Comparison of ENCODE assay signal across 18 cellular contexts in the genomic region with DNA sequence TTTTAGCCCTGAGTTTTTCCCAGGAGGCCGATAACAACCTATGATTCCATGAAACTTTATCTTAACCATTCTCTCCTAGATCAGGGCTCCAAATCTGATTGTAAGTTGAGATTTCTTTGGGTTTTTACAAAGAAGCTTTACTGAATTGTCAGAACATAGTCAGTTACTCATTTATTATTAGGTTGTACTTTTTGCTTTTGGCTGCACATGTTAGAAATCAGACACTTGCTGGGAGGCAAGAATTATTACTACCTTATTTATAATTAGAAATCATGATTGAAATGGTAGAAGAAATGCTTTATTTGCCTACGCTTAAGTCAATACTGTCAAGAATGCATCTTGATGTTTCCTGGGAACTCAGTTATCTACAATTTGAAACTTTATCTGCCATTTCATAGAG.
DNase-seq lines count a peak whose midpoint lies in the region; ATAC-seq, FAIRE-seq and TF ChIP-seq lines count a peak whose summit lies in the region.
"Had no signal": no experiment of that assay in that cellular context is flagged by ENCODE, and none has a peak within 500 bp of the region (broad histone marks: within the 10 kb centered on the region; RNA-seq: fewer than 3 reads in every experiment).

No MANE protein-coding gene starts in this region.

- H3K36me3 ChIP-seq in CD4-positive, alpha-beta memory T cell (ENCODE audit: insufficient read depth, low read length) = peaks cover 21% of the 10 kb centered on the region
- no peaks in the 10 kb centered on the region for H3K36me3 ChIP-seq in astrocyte (ENCODE audit: insufficient read depth, low read length)
- H3K36me3 ChIP-seq: pancreas, thyroid gland had no signal

- no peaks in the 10 kb centered on the region for H4K20me1 ChIP-seq in astrocyte (ENCODE audit: insufficient read depth, low read length)

- H3K9me3 Mint-ChIP-seq in CD4-positive, alpha-beta memory T cell = no peaks in the 10 kb centered on the region
- H3K9me3 Mint-ChIP-seq in HFFc6 = no peaks in the 10 kb centered on the region; the same call in 1 of the 2 replicates
- H3K9me3 Mint-ChIP-seq in astrocyte (ENCODE audit: unreplicated experiment) = peaks cover 4% of the 10 kb centered on the region
- no peaks in the 10 kb centered on the region for H3K9me3 Mint-ChIP-seq in natural killer cell
- H3K9me3 Mint-ChIP-seq: stimulated activated memory B cell treated with anti-CD40 and anti-IgM and Interleukin-4, amounts not matched to agents 10 μg/mL and 1 μg/mL and 100 μg/mL, for 72 hours had no signal

- H3K27me3 Mint-ChIP-seq in CD4-positive, alpha-beta memory T cell = no peaks in the 10 kb centered on the region
- H3K27me3 Mint-ChIP-seq in HFFc6 (ENCODE audit: insufficient read depth) (no peaks in the 10 kb centered on the region), astrocyte (ENCODE audit: low read depth, unreplicated experiment) (no peaks in the 10 kb centered on the region), natural killer cell (ENCODE audit: low read depth in 2 of 2) (no peaks in the 10 kb centered on the region)
- H3K27me3 Mint-ChIP-seq: activated CD8-positive, alpha-beta memory T cell treated with anti-CD3 and anti-CD28 coated beads, Interleukin-2, amount 10 ng/mL, durations not matched to agents 7 days and 5 days; stimulated activated memory B cell treated with anti-CD40 and anti-IgM and Interleukin-4, amounts not matched to agents 10 μg/mL and 1 μg/mL and 100 μg/mL, for 72 hours had no signal

- no peak overlapping the region for H3K4me3 Mint-ChIP-seq in CD4-positive, alpha-beta memory T cell
- H3K4me3 Mint-ChIP-seq in HFFc6 = no peak overlapping the region
- no peak overlapping the region for H3K4me3 Mint-ChIP-seq in astrocyte (ENCODE audit: unreplicated experiment)
- H3K4me3 Mint-ChIP-seq in natural killer cell = no peak overlapping the region
- H3K4me3 Mint-ChIP-seq: activated CD8-positive, alpha-beta memory T cell treated with anti-CD3 and anti-CD28 coated beads, Interleukin-2, amount 10 ng/mL, durations not matched to agents 7 days and 5 days; stimulated activated memory B cell treated with anti-CD40 and anti-IgM and Interleukin-4, amounts not matched to agents 10 μg/mL and 1 μg/mL and 100 μg/mL, for 72 hours had no signal

- peaks cover 28 to 67% of the 10 kb centered on the region in 2 donors for H3K36me3 Mint-ChIP-seq in CD4-positive, alpha-beta memory T cell
- H3K36me3 Mint-ChIP-seq in HFFc6 (ENCODE audit: low read depth) (peaks cover 28% of the 10 kb centered on the region), astrocyte (ENCODE audit: low read depth, unreplicated experiment) (no peaks in the 10 kb centered on the region), natural killer cell (peaks cover 4% of the 10 kb centered on the region)

- H3K4me1 Mint-ChIP-seq in CD4-positive, alpha-beta memory T cell = peaks cover 60 to 93% (median 75%) of the 10 kb centered on the region in 4 donors
- H3K4me1 Mint-ChIP-seq in HFFc6 (ENCODE audit: low read depth) (peaks cover 92% of the 10 kb centered on the region), astrocyte (ENCODE audit: low read depth, unreplicated experiment) (peaks cover 52% of the 10 kb centered on the region), natural killer cell (peaks cover 76 to 77% of the 10 kb centered on the region in 2 donors)

- no peak for TF ChIP-seq CTCF in HFFc6 (IDR thresholded peaks at IDR 0.05)
- no peak for TF ChIP-seq CTCF in astrocyte (IDR thresholded peaks at IDR 0.05; ENCODE audit: insufficient read depth, low read depth, low read length)
- no peak for TF ChIP-seq CTCF in natural killer cell (IDR thresholded peaks at IDR 0.05)

- POLR2A ChIA-PET in CD4-positive, alpha-beta memory T cell (lab: Charles Lee; ENCODE audit: partially characterized antibody) = interaction anchor here (0.7 to 0.9 kb wide), 3 partner anchors 12 to 70 kb away, joined by 3 read pairs; no protein-coding TSS in a partner anchor

- intact Hi-C loops in CD4-positive, alpha-beta memory T cell (cut with micrococcal nuclease) = loop anchor here (5.0 kb wide), 1 partner anchor 40 kb away; no protein-coding TSS in a partner anchor
- intact Hi-C loops in natural killer cell (cut with micrococcal nuclease) = no loop called here

- peaks cover 92% of the 10 kb centered on the region for H3K4me1 ChIP-seq in CD4-positive, alpha-beta memory T cell (ENCODE audit: insufficient read depth, low read length)
- peaks cover 20% of the 10 kb centered on the region for H3K4me1 ChIP-seq in astrocyte (ENCODE audit: insufficient read depth, low read length)

- no peak for ATAC-seq in natural killer cell
- ATAC-seq: activated CD4-positive, CD25-positive, alpha-beta regulatory T cell treated with anti-CD3 and anti-CD28 coated beads, Interleukin-2, amount 50 U/mL, for 24 hours; activated CD8-positive, alpha-beta memory T cell treated with anti-CD3 and anti-CD28 coated beads, Interleukin-2, amount 10 ng/mL, durations not matched to agents 7 days and 5 days; stimulated activated memory B cell treated with anti-CD40 and anti-IgM and Interleukin-4, amounts not matched to agents 10 μg/mL and 1 μg/mL and 100 μg/mL, for 72 hours had no signal

- FAIRE-seq in astrocyte (lab: Jason Lieb, UNC) (no peak), frontal cortex (lab: Jason Lieb, UNC) (no peak)
- FAIRE-seq: GM18507, pancreas had no signal

- no peaks in the 10 kb centered on the region for H3K9me3 ChIP-seq in CD4-positive, alpha-beta memory T cell (ENCODE audit: control insufficient read depth in 1 of 2, low read length in 2 of 2)
- H3K9me3 ChIP-seq in astrocyte (ENCODE audit: insufficient read depth, low read depth, low read length) = no peaks in the 10 kb centered on the region
- H3K9me3 ChIP-seq: pancreas, thyroid gland had no signal

- H3K27ac ChIP-seq in CD4-positive, alpha-beta memory T cell (ENCODE audit: low read depth, low read length) = no peak overlapping the region
- H3K27ac ChIP-seq in astrocyte (ENCODE audit: low read depth, low read length) = no peak overlapping the region
- H3K27ac ChIP-seq: pancreas, thyroid gland had no signal

- no peak overlapping the region for H3K9ac ChIP-seq in astrocyte (ENCODE audit: low read length)

- no peaks in the 10 kb centered on the region for H3K79me2 ChIP-seq in astrocyte (ENCODE audit: insufficient read depth, low read length)

- no peak overlapping the region for H3K4me3 ChIP-seq in CD4-positive, alpha-beta memory T cell (ENCODE audit: low read length in 2 of 2)
- no peak overlapping the region for H3K4me3 ChIP-seq in astrocyte (ENCODE audit: insufficient read depth, low read depth, low read length)
- H3K4me3 ChIP-seq: pancreas, thyroid gland had no signal

- H3K27me3 ChIP-seq in CD4-positive, alpha-beta memory T cell (ENCODE audit: insufficient read depth, low read length) = no peaks in the 10 kb centered on the region
- H3K27me3 ChIP-seq in astrocyte (ENCODE audit: insufficient read depth, low read length) = no peaks in the 10 kb centered on the region
- H3K27me3 ChIP-seq: pancreas, thyroid gland had no signal

- no peak overlapping the region for H2AFZ ChIP-seq in astrocyte (ENCODE audit: low read depth, low read length)

- no peak for DNase-seq in CD4-positive, alpha-beta memory T cell
- DNase-seq in HFFc6 = no peak
- no peak for DNase-seq in astrocyte (ENCODE audit: low read depth)
- DNase-seq in natural killer cell = no peak
- no peak for DNase-seq in D341Med (ENCODE audit: low spot score)
- no peak for DNase-seq in frontal cortex (ENCODE audit: low spot score in 2 of 2)
- DNase-seq in NOMO-1 (lab: John Stamatoyannopoulos, UW; ENCODE audit: unreplicated experiment in 2 of 2) = no peak
- DNase-seq: activated CD8-positive, alpha-beta memory T cell treated with anti-CD3 and anti-CD28 coated beads, Interleukin-2, amount 10 ng/mL, durations not matched to agents 7 days and 5 days; activated effector memory CD4-positive, alpha-beta T cell treated with anti-CD3 and anti-CD28 coated beads, Interleukin-2, amount 50 U/mL, for 16 hours; effector CD4-positive, alpha-beta T cell; NCI-H524 treated with DMSO at 0.1 percent for 48 hours; pancreas; SHP77 treated with DMSO at 0.1 percent for 48 hours; T-helper 9 cell had no signal

- peak overlapping the region in 5 of 7 donors; percentile 22 to 65 (median 32) for H3K27ac Mint-ChIP-seq in CD4-positive, alpha-beta memory T cell
- H3K27ac Mint-ChIP-seq in HFFc6 (peak overlapping the region; percentile 70; the same call in 1 of the 2 replicates), astrocyte (ENCODE audit: unreplicated experiment) (peak overlapping the region; percentile 95), natural killer cell (peak overlapping the region; percentile 64 to 82)
- H3K27ac Mint-ChIP-seq: activated CD8-positive, alpha-beta memory T cell treated with anti-CD3 and anti-CD28 coated beads, Interleukin-2, amount 10 ng/mL, durations not matched to agents 7 days and 5 days; stimulated activated memory B cell treated with anti-CD40 and anti-IgM and Interleukin-4, amounts not matched to agents 10 μg/mL and 1 μg/mL and 100 μg/mL, for 72 hours had no signal

- CTCF ChIA-PET in CD4-positive, alpha-beta memory T cell (lab: Charles Lee; ENCODE audit: partially characterized antibody) = interaction anchor here (0.9 to 1.3 kb wide), 2 partner anchors 57 to 253 kb away, joined by 3 to 4 read pairs; no protein-coding TSS in a partner anchor

- no peak overlapping the region for H3K4me2 ChIP-seq in astrocyte (ENCODE audit: low read length)

Comparison
In these comparisons a context has a peak if more than half of its experiments do, and no peak if none do; other contexts are left out.
1. H3K27ac Mint-ChIP-seq: peak in every context shown above with its lines; median percentile 95 in astrocyte; 73 in natural killer cell; 70 in HFFc6; 32 in CD4-positive, alpha-beta memory T cell.